In the genomic region with DNA sequence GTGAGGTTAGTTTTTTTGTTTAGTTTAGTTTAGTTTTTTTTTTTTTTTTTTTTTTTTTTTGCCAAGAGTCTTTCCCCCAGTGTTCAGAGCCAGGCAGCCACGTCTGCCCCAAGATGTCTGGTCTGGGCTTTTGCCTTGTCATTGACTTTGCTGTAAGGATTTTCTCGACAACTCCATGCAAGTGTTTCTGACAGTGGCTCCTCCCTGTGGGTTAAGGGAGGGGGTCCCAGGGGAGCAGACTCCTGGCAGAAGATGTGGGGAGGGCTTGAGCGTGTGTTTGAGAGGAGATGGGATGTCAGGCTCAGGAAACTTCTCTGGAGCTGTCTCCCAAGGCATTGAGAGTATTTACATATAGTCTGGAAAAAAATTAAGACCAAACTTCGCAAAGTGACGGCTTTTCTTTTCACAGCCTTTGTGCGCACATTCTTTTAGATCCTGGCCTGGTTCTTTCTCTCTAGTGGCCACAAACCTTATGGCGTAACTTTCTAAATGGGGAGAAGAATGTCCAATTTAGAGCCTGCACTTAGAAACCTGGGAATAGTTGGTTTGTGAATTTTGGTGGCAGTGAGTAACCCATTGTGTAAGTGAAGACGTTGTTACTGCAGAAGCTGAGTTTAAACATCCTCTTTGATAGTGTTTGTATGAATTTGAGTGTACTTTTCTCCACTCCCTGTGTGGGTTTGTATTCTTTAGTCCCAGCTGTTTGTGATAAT, we compare ENCODE assay signal across 1 cellular context.
TF ChIP-seq lines count a peak whose summit lies in the region.

No MANE protein-coding gene starts in this region.

TF ChIP-seq in WTC11, 78 proteins besides CTCF, POLR2A, EP300 and RAD21 (continued from another document):
- TF ChIP-seq, protein P1, sequence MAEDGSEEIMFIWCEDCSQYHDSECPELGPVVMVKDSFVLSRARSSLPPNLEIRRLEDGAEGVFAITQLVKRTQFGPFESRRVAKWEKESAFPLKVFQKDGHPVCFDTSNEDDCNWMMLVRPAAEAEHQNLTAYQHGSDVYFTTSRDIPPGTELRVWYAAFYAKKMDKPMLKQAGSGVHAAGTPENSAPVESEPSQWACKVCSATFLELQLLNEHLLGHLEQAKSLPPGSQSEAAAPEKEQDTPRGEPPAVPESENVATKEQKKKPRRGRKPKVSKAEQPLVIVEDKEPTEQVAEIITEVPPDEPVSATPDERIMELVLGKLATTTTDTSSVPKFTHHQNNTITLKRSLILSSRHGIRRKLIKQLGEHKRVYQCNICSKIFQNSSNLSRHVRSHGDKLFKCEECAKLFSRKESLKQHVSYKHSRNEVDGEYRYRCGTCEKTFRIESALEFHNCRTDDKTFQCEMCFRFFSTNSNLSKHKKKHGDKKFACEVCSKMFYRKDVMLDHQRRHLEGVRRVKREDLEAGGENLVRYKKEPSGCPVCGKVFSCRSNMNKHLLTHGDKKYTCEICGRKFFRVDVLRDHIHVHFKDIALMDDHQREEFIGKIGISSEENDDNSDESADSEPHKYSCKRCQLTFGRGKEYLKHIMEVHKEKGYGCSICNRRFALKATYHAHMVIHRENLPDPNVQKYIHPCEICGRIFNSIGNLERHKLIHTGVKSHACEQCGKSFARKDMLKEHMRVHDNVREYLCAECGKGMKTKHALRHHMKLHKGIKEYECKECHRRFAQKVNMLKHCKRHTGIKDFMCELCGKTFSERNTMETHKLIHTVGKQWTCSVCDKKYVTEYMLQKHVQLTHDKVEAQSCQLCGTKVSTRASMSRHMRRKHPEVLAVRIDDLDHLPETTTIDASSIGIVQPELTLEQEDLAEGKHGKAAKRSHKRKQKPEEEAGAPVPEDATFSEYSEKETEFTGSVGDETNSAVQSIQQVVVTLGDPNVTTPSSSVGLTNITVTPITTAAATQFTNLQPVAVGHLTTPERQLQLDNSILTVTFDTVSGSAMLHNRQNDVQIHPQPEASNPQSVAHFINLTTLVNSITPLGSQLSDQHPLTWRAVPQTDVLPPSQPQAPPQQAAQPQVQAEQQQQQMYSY (CRISPR knock-in tag; IDR thresholded peaks at IDR 0.05), result no peak
- TF ChIP-seq, protein P2, sequence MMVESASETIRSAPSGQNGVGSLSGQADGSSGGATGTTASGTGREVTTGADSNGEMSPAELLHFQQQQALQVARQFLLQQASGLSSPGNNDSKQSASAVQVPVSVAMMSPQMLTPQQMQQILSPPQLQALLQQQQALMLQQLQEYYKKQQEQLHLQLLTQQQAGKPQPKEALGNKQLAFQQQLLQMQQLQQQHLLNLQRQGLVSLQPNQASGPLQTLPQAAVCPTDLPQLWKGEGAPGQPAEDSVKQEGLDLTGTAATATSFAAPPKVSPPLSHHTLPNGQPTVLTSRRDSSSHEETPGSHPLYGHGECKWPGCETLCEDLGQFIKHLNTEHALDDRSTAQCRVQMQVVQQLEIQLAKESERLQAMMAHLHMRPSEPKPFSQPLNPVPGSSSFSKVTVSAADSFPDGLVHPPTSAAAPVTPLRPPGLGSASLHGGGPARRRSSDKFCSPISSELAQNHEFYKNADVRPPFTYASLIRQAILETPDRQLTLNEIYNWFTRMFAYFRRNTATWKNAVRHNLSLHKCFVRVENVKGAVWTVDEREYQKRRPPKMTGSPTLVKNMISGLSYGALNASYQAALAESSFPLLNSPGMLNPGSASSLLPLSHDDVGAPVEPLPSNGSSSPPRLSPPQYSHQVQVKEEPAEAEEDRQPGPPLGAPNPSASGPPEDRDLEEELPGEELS (CRISPR knock-in tag; IDR thresholded peaks at IDR 0.05), result no peak
- TF ChIP-seq, protein P3, sequence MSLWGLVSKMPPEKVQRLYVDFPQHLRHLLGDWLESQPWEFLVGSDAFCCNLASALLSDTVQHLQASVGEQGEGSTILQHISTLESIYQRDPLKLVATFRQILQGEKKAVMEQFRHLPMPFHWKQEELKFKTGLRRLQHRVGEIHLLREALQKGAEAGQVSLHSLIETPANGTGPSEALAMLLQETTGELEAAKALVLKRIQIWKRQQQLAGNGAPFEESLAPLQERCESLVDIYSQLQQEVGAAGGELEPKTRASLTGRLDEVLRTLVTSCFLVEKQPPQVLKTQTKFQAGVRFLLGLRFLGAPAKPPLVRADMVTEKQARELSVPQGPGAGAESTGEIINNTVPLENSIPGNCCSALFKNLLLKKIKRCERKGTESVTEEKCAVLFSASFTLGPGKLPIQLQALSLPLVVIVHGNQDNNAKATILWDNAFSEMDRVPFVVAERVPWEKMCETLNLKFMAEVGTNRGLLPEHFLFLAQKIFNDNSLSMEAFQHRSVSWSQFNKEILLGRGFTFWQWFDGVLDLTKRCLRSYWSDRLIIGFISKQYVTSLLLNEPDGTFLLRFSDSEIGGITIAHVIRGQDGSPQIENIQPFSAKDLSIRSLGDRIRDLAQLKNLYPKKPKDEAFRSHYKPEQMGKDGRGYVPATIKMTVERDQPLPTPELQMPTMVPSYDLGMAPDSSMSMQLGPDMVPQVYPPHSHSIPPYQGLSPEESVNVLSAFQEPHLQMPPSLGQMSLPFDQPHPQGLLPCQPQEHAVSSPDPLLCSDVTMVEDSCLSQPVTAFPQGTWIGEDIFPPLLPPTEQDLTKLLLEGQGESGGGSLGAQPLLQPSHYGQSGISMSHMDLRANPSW (CRISPR knock-in tag; conservative IDR thresholded peaks at IDR 0.05; ENCODE audit: low read depth), result no peak
- no peak for TF ChIP-seq TEAD1 (CRISPR knock-in tag; IDR thresholded peaks at IDR 0.05)
